In genomic region chr5:95729115-95730010, GRCh38 we compare ENCODE assay signal across 12 cellular contexts. TPM values are rescaled to one million over a fixed set of nuclear protein-coding genes. Genes with fewer than 3 reads are reported as not detected.
DNase-seq lines count a peak whose midpoint lies in the region; ATAC-seq and TF ChIP-seq lines count a peak whose summit lies in the region.
"Had no signal": no experiment of that assay in that cellular context is flagged by ENCODE, and none has a peak within 500 bp of the region (broad histone marks: within the 10 kb centered on the region; RNA-seq: fewer than 3 reads in every experiment).

No MANE protein-coding gene starts in this region.

- no peaks in the 10 kb centered on the region for H3K36me3 Mint-ChIP-seq in activated naive CD4-positive, alpha-beta T cell treated with anti-CD3 and anti-CD28 coated beads, Interleukin-2, amount 50 U/mL, for 24 hours
- no peaks in the 10 kb centered on the region for H3K36me3 Mint-ChIP-seq in activated T-helper 17 cell treated with anti-CD3 and anti-CD28 coated beads, Interleukin-2, amount 50 U/mL, for 72 hours (ENCODE audit: low read depth)

- H3K4me1 ChIP-seq in muscle layer of colon (ENCODE audit: insufficient read depth, low read length) (peaks cover 39% of the 10 kb centered on the region), suprapubic skin (peaks cover 52% of the 10 kb centered on the region)

- H3K4me1 Mint-ChIP-seq in activated naive CD4-positive, alpha-beta T cell treated with anti-CD3 and anti-CD28 coated beads, Interleukin-2, amount 50 U/mL, for 24 hours = peaks cover 58% of the 10 kb centered on the region
- peaks cover 10% of the 10 kb centered on the region for H3K4me1 Mint-ChIP-seq in activated T-helper 17 cell treated with anti-CD3 and anti-CD28 coated beads, Interleukin-2, amount 50 U/mL, for 72 hours

- H3K9me3 Mint-ChIP-seq in activated naive CD4-positive, alpha-beta T cell treated with anti-CD3 and anti-CD28 coated beads, Interleukin-2, amount 50 U/mL, for 24 hours = no peaks in the 10 kb centered on the region
- no peaks in the 10 kb centered on the region for H3K9me3 Mint-ChIP-seq in activated T-helper 17 cell treated with anti-CD3 and anti-CD28 coated beads, Interleukin-2, amount 50 U/mL, for 72 hours

- no peak overlapping the region for H3K9ac ChIP-seq in muscle layer of colon (ENCODE audit: low read length)

- peaks cover 18% of the 10 kb centered on the region for H3K27me3 Mint-ChIP-seq in activated naive CD4-positive, alpha-beta T cell treated with anti-CD3 and anti-CD28 coated beads, Interleukin-2, amount 50 U/mL, for 24 hours
- H3K27me3 Mint-ChIP-seq in activated T-helper 17 cell treated with anti-CD3 and anti-CD28 coated beads, Interleukin-2, amount 50 U/mL, for 72 hours = peaks cover 37% of the 10 kb centered on the region

- TF ChIP-seq POLR2A in suprapubic skin (IDR thresholded peaks at IDR 0.05) = no peak

- H3K27ac Mint-ChIP-seq in activated naive CD4-positive, alpha-beta T cell treated with anti-CD3 and anti-CD28 coated beads, Interleukin-2, amount 50 U/mL, for 24 hours = peak overlapping the region; percentile 60
- H3K27ac Mint-ChIP-seq in activated T-helper 17 cell treated with anti-CD3 and anti-CD28 coated beads, Interleukin-2, amount 50 U/mL, for 72 hours = no peak overlapping the region

- 92% methylated on average over 8 of the region's 8 CpGs for WGBS in suprapubic skin

- no peak for ATAC-seq in activated T-helper 17 cell treated with anti-CD3 and anti-CD28 coated beads, Interleukin-2, amount 50 U/mL, for 72 hours (replicated peaks)
- no peak for ATAC-seq in GM19455 (IDR thresholded peaks at IDR 0.05; ENCODE audit: unreplicated experiment)
- ATAC-seq in HG02678 (IDR thresholded peaks at IDR 0.05; ENCODE audit: unreplicated experiment) = no peak

- H3K27me3 ChIP-seq in muscle layer of colon (ENCODE audit: control insufficient read depth in 1 of 2, insufficient read depth in 2 of 2, low read length in 2 of 2) (no peaks in the 10 kb centered on the region), suprapubic skin (no peaks in the 10 kb centered on the region)

- no peak for DNase-seq in activated naive CD4-positive, alpha-beta T cell treated with Interleukin-2 at 50 U/mL for 16 hours
- DNase-seq in suprapubic skin (ENCODE audit: low spot score in 2 of 2) (no peak), NCI-H82 treated with DMSO at 0.1 percent for 48 hours (lab: John Stamatoyannopoulos, UW; ENCODE audit: unreplicated experiment) (no peak)
- DNase-seq: activated gamma-delta T cell treated with Interleukin-2 at 50 U/mL for 16 hours; effector CD8-positive, alpha-beta T cell; NCI-H1048 had no signal

- peak overlapping the region; percentile 90 for H3K27ac ChIP-seq in muscle layer of colon (ENCODE audit: low read depth, low read length)
- peak overlapping the region; percentile 4 for H3K27ac ChIP-seq in suprapubic skin

- no peak for TF ChIP-seq EP300 in suprapubic skin (IDR thresholded peaks at IDR 0.05)

- TF ChIP-seq CTCF in suprapubic skin (IDR thresholded peaks at IDR 0.05) = no peak

- H3K36me3 ChIP-seq in muscle layer of colon (ENCODE audit: insufficient read depth, low read length) (no peaks in the 10 kb centered on the region), suprapubic skin (no peaks in the 10 kb centered on the region)

- H3K9me3 ChIP-seq in muscle layer of colon (ENCODE audit: low read length) (no peaks in the 10 kb centered on the region), suprapubic skin (no peaks in the 10 kb centered on the region)
- H3K9me3 ChIP-seq: HAP-1 had no signal

- H3K4me3 ChIP-seq in muscle layer of colon (ENCODE audit: low read depth in 1 of 2, low read length in 2 of 2) (no peak overlapping the region), suprapubic skin (no peak overlapping the region)

- H3K4me3 Mint-ChIP-seq in activated naive CD4-positive, alpha-beta T cell treated with anti-CD3 and anti-CD28 coated beads, Interleukin-2, amount 50 U/mL, for 24 hours = peak overlapping the region; percentile 5
- H3K4me3 Mint-ChIP-seq in activated T-helper 17 cell treated with anti-CD3 and anti-CD28 coated beads, Interleukin-2, amount 50 U/mL, for 72 hours = peak overlapping the region; percentile 76

RNA-seq across cellular contexts. Expression of gene RHOBTB3, which starts 1.8 kb away (rescaled TPM):
- 1 to 10 TPM in 1 of 2 donors, under 1 TPM in 1; 0.95 to 2.1 TPM for total RNA-seq in activated T-helper 17 cell treated with anti-CD3 and anti-CD28 coated beads, Interleukin-2, amount 50 U/mL, for 72 hours
- total RNA-seq in suprapubic skin = 10 to 100 TPM; 31.0 to 74.2 (median 46.3) TPM

RNA-seq across cellular contexts. Expression of gene SPATA9, which starts 46.6 kb away (rescaled TPM):
- not detected for total RNA-seq in activated T-helper 17 cell treated with anti-CD3 and anti-CD28 coated beads, Interleukin-2, amount 50 U/mL, for 72 hours
- total RNA-seq in suprapubic skin = not detected

Comparison
In these comparisons a context has a peak if more than half of its experiments do, and no peak if none do; other contexts are left out.
1. RNA of gene RHOBTB3, which starts 1.8 kb away (total RNA-seq): 31.0 to 74.2 TPM in suprapubic skin; 0.95 to 2.1 TPM in activated T-helper 17 cell treated with anti-CD3 and anti-CD28 coated beads, Interleukin-2, amount 50 U/mL, for 72 hours; every median in the first group is over 10 times any median in the second.